8 cellular contexts compared by ENCODE assay signal in the genomic region with DNA sequence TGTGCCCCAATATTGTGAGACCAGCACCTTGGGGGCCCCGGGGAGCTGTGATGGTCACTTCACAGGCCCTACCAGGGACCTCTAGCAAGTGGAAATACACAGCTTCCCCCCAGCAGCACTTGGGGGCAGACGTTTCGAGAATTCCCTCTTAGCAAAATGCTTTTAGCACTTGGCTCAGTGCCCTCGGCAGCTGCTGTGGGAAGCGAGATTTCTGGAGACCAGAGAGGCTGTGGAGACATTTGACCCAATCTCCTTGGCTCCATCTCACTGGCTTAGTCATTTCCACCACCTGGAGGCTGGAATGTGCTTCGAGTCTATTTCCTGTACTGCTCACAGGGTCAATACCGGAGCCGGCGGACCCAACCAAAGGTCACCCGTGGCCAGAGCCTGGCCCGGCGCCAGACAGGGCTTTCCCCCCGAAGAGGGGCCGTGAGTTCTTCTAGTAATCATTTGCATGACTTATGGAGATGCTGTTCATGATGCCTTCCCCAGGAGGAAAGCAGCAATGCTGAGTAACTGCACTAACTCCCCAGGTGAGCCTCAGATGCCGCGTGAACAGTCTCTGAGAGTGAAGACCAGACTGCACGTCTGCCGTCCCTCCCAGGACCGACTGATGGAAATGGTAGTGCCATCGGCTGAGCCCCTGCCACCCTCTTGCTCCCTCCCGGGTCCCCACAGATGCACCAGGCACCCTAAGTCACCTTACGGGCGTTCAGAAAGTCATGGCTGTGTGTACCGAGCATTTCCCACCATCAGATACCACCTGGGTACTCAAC. TPM values are rescaled to one million over a fixed set of nuclear protein-coding genes. Genes with fewer than 3 reads are reported as not detected.
DNase-seq lines count a peak whose midpoint lies in the region; TF ChIP-seq lines count a peak whose summit lies in the region.

No MANE protein-coding gene starts in this region.

- H3K4me1 Mint-ChIP-seq in activated T-helper 2 cell treated with anti-CD3 and anti-CD28 coated beads, Interferon-gamma antibody, Interleukin-2, Interleukin-4, amounts not matched to agents 10 μg/mL and 5 μg/mL and 100 μg/mL, durations not matched to agents 14 hours and 24 hours and 36 hours (ENCODE audit: low read depth): peaks cover 11% of the 10 kb centered on the region

- no peaks in the 10 kb centered on the region for H3K9me3 Mint-ChIP-seq in activated T-helper 2 cell treated with anti-CD3 and anti-CD28 coated beads, Interferon-gamma antibody, Interleukin-2, Interleukin-4, amounts not matched to agents 10 μg/mL and 5 μg/mL and 100 μg/mL, durations not matched to agents 14 hours and 24 hours and 36 hours

- peaks cover 18% of the 10 kb centered on the region for H3K27me3 Mint-ChIP-seq in activated T-helper 2 cell treated with anti-CD3 and anti-CD28 coated beads, Interferon-gamma antibody, Interleukin-2, Interleukin-4, amounts not matched to agents 10 μg/mL and 5 μg/mL and 100 μg/mL, durations not matched to agents 14 hours and 24 hours and 36 hours (ENCODE audit: low read depth)

- peak; percentile 50 for TF ChIP-seq CTCF in BJ (IDR thresholded peaks at IDR 0.05; ENCODE audit: insufficient read depth, low read depth, low read length)

- H3K4me3 Mint-ChIP-seq in activated T-helper 2 cell treated with anti-CD3 and anti-CD28 coated beads, Interferon-gamma antibody, Interleukin-2, Interleukin-4, amounts not matched to agents 10 μg/mL and 5 μg/mL and 100 μg/mL, durations not matched to agents 14 hours and 24 hours and 36 hours (ENCODE audit: low read depth): no peak overlapping the region

- no peaks in the 10 kb centered on the region for H3K36me3 Mint-ChIP-seq in activated T-helper 2 cell treated with anti-CD3 and anti-CD28 coated beads, Interferon-gamma antibody, Interleukin-2, Interleukin-4, amounts not matched to agents 10 μg/mL and 5 μg/mL and 100 μg/mL, durations not matched to agents 14 hours and 24 hours and 36 hours (ENCODE audit: low read depth)

- H3K27me3 ChIP-seq in BJ (ENCODE audit: control insufficient read depth, insufficient read depth, low read length): no peaks in the 10 kb centered on the region; the same call in 1 of the 2 replicates

- no peak overlapping the region for H3K4me3 ChIP-seq in BJ (ENCODE audit: low read depth, low read length)

- no peak overlapping the region for H3K27ac Mint-ChIP-seq in activated T-helper 2 cell treated with anti-CD3 and anti-CD28 coated beads, Interferon-gamma antibody, Interleukin-2, Interleukin-4, amounts not matched to agents 10 μg/mL and 5 μg/mL and 100 μg/mL, durations not matched to agents 14 hours and 24 hours and 36 hours

- POLR2A ChIA-PET in BJ (lab: Charles Lee): interaction anchor here (0.6 kb wide), 1 partner anchor 345 kb away, joined by 4 read pairs; no protein-coding TSS in a partner anchor

- CTCF ChIA-PET in BJ (lab: Yijun Ruan, JAX): interaction anchor here (0.7 to 1.5 kb wide), 18 partner anchors 8 to 601 kb away, joined by 3 to 6 read pairs (median 3); a partner anchor contains a TSS

- H3K36me3 ChIP-seq in BJ (ENCODE audit: control insufficient read depth, insufficient read depth, low read length): no peaks in the 10 kb centered on the region

- DNase-seq in BJ (ENCODE audit: low read depth) (peak; percentile 44), NCI-H2029 treated with DMSO at 0.1 percent for 48 hours (lab: John Stamatoyannopoulos, UW) (peak; percentile 3), dedifferentiated amniotic fluid mesenchymal stem cell (ENCODE audit: extremely low spot score) (peak; percentile 28), medulla oblongata (ENCODE audit: extremely low spot score) (peak; percentile 57), cortex of kidney (lab: John Stamatoyannopoulos, UW) (no peak), NAMALWA (ENCODE audit: low spot score) (no peak)
- DNase-seq in activated T-helper 2 cell treated with anti-CD3 and anti-CD28 coated beads, Interferon-gamma antibody, Interleukin-2, Interleukin-4, amounts not matched to agents 10 μg/mL and 5 μg/mL and 100 μg/mL, durations not matched to agents 14 hours and 24 hours and 36 hours (ENCODE audit: low spot score): no peak
- DNase-seq in activated naive CD4-positive, alpha-beta T cell treated with Interleukin-2 at 50 U/mL for 16 hours: no peak

- intact Hi-C loops in activated T-helper 2 cell treated with anti-CD3 and anti-CD28 coated beads, Interferon-gamma antibody, Interleukin-2, Interleukin-4, amounts not matched to agents 10 μg/mL and 5 μg/mL and 100 μg/mL, durations not matched to agents 14 hours and 24 hours and 36 hours (cut with micrococcal nuclease): no loop called here

RNA-seq across cellular contexts. Expression of a gene that starts 4.4 kb away (rescaled TPM):
- polyA plus RNA-seq in BJ (2011; rRNA removed): 18.1 and 21.9 TPM in 2 replicates
- polyA minus RNA-seq in BJ (2011; rRNA and poly(A)+ RNA removed): 28.9 and 47.7 TPM in 2 replicates
- total RNA-seq in activated T-helper 2 cell treated with anti-CD3 and anti-CD28 coated beads, Interferon-gamma antibody, Interleukin-2, Interleukin-4, amounts not matched to agents 10 μg/mL and 5 μg/mL and 100 μg/mL, durations not matched to agents 14 hours and 24 hours and 36 hours: 8.6 and 11.1 TPM in 2 replicates

RNA-seq across cellular contexts. Expression of a gene that starts 52.0 kb away (rescaled TPM):
- polyA plus RNA-seq in BJ (2011; rRNA removed): 8.1 and 10.7 TPM in 2 replicates
- 14.8 and 15.0 TPM in 2 replicates for polyA minus RNA-seq in BJ (2011; rRNA and poly(A)+ RNA removed)
- 24.5 and 25.7 TPM in 2 replicates for total RNA-seq in activated T-helper 2 cell treated with anti-CD3 and anti-CD28 coated beads, Interferon-gamma antibody, Interleukin-2, Interleukin-4, amounts not matched to agents 10 μg/mL and 5 μg/mL and 100 μg/mL, durations not matched to agents 14 hours and 24 hours and 36 hours

Comparison
In these comparisons a context has a peak if more than half of its experiments do, and no peak if none do; other contexts are left out.
1. DNase-seq: peak in BJ (single experiment), NCI-H2029 treated with DMSO at 0.1 percent for 48 hours (single experiment), dedifferentiated amniotic fluid mesenchymal stem cell (single experiment) and medulla oblongata (single experiment); none in cortex of kidney (single experiment), NAMALWA (single experiment), activated T-helper 2 cell treated with anti-CD3 and anti-CD28 coated beads, Interferon-gamma antibody, Interleukin-2, Interleukin-4, amounts not matched to agents 10 μg/mL and 5 μg/mL and 100 μg/mL, durations not matched to agents 14 hours and 24 hours and 36 hours (single experiment) and activated naive CD4-positive, alpha-beta T cell treated with Interleukin-2 at 50 U/mL for 16 hours (single experiment).